In genomic region chr12:120680165-120680738, GRCh38 we compare ENCODE assay signal across 1 cellular context.
TF ChIP-seq lines count a peak whose summit lies in the region.

No MANE protein-coding gene starts in this region.

TF ChIP-seq in GM23338, 12 proteins besides CTCF, POLR2A, EP300 and RAD21:
- TF ChIP-seq REST (IDR thresholded peaks at IDR 0.05; ENCODE audit: unreplicated experiment) (no peak), ZNF331 (CRISPR knock-in tag; IDR thresholded peaks at IDR 0.05; ENCODE audit: low read depth) (no peak), JUNB (IDR thresholded peaks at IDR 0.05; ENCODE audit: unreplicated experiment) (no peak), STAT1 (IDR thresholded peaks at IDR 0.05; ENCODE audit: unreplicated experiment) (no peak)
- TF ChIP-seq, protein P1, sequence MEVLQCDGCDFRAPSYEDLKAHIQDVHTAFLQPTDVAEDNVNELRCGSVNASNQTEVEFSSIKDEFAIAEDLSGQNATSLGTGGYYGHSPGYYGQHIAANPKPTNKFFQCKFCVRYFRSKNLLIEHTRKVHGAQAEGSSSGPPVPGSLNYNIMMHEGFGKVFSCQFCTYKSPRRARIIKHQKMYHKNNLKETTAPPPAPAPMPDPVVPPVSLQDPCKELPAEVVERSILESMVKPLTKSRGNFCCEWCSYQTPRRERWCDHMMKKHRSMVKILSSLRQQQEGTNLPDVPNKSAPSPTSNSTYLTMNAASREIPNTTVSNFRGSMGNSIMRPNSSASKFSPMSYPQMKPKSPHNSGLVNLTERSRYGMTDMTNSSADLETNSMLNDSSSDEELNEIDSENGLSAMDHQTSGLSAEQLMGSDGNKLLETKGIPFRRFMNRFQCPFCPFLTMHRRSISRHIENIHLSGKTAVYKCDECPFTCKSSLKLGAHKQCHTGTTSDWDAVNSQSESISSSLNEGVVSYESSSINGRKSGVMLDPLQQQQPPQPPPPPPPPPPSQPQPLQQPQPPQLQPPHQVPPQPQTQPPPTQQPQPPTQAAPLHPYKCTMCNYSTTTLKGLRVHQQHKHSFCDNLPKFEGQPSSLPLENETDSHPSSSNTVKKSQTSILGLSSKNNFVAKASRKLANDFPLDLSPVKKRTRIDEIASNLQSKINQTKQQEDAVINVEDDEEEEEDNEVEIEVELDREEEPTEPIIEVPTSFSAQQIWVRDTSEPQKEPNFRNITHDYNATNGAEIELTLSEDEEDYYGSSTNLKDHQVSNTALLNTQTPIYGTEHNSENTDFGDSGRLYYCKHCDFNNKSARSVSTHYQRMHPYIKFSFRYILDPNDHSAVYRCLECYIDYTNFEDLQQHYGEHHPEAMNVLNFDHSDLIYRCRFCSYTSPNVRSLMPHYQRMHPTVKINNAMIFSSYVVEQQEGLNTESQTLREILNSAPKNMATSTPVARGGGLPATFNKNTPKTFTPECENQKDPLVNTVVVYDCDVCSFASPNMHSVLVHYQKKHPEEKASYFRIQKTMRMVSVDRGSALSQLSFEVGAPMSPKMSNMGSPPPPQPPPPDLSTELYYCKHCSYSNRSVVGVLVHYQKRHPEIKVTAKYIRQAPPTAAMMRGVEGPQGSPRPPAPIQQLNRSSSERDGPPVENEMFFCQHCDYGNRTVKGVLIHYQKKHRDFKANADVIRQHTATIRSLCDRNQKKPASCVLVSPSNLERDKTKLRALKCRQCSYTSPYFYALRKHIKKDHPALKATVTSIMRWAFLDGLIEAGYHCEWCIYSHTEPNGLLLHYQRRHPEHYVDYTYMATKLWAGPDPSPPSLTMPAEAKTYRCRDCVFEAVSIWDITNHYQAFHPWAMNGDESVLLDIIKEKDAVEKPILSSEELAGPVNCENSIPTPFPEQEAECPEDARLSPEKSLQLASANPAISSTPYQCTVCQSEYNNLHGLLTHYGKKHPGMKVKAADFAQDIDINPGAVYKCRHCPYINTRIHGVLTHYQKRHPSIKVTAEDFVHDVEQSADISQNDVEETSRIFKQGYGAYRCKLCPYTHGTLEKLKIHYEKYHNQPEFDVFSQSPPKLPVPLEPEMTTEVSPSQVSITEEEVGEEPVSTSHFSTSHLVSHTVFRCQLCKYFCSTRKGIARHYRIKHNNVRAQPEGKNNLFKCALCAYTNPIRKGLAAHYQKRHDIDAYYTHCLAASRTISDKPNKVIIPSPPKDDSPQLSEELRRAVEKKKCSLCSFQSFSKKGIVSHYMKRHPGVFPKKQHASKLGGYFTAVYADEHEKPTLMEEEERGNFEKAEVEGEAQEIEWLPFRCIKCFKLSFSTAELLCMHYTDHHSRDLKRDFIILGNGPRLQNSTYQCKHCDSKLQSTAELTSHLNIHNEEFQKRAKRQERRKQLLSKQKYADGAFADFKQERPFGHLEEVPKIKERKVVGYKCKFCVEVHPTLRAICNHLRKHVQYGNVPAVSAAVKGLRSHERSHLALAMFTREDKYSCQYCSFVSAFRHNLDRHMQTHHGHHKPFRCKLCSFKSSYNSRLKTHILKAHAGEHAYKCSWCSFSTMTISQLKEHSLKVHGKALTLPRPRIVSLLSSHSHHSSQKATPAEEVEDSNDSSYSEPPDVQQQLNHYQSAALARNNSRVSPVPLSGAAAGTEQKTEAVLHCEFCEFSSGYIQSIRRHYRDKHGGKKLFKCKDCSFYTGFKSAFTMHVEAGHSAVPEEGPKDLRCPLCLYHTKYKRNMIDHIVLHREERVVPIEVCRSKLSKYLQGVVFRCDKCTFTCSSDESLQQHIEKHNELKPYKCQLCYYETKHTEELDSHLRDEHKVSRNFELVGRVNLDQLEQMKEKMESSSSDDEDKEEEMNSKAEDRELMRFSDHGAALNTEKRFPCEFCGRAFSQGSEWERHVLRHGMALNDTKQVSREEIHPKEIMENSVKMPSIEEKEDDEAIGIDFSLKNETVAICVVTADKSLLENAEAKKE (CRISPR knock-in tag; IDR thresholded peaks at IDR 0.05): no peak
